ENCODE assay signal across 15 cellular contexts in the genomic region with DNA sequence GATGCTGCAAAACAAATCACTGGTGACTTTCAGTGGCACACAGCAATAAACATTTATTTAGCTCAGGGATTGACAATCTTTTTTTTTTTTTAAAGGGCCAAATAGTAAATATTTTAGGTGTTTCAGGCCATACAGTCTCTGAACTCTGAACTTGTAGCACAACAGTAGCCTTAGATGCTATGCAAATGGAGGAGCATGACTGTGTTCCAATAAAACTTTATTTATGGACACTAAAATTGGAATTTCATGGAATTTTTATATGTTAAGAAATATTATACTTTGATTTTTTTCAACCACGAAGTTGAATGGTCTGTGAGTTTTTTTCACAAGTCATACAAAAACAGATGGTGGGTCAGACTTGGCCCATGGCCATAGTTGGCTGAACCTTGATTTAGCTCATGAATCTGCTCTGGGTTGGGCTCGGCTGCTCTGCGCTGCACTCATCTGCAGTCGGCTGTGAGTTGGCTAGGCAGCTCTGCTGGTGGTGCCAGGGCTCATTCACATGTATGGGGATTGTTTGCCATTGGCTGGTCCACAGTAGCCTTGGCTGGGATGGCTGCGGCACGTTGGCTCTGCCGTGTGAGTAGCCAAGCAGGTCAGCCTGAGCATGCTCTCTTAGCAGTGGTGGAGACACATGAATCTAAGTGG.
DNase-seq lines count a peak whose midpoint lies in the region; ATAC-seq, FAIRE-seq and TF ChIP-seq lines count a peak whose summit lies in the region.
"Had no signal": no experiment of that assay in that cellular context is flagged by ENCODE, and none has a peak within 500 bp of the region (broad histone marks: within the 10 kb centered on the region; RNA-seq: fewer than 3 reads in every experiment).

No MANE protein-coding gene starts in this region.

- H3K9ac ChIP-seq in endothelial cell of umbilical vein (replicated peaks; ENCODE audit: extremely low read depth, insufficient read depth, low read length) (no peak overlapping the region), mesenchymal stem cell (ENCODE audit: low read length) (peak overlapping the region; percentile 76)

- TF ChIP-seq RAD21 in A549 (conservative IDR thresholded peaks at IDR 0.05 in 1 of 2, IDR thresholded peaks at IDR 0.05 in 1 of 2), result no peak

- no peaks in the 10 kb centered on the region for H3K36me3 Mint-ChIP-seq in CD14-positive monocyte

- peak overlapping the region in 1 of 2 experiments; percentile 37 for H3K14ac ChIP-seq in mesenchymal stem cell (ENCODE audit: low read length in 2 of 2)

- CTCF ChIA-PET in A549 (lab: Yijun Ruan, JAX) (interaction anchor here (1.0 to 2.6 kb wide), 4 partner anchors 10 to 67 kb away, joined by 3 to 11 read pairs (median 3); no protein-coding TSS in a partner anchor), Panc1 (lab: Charles Lee) (no interaction called here), endothelial cell of umbilical vein (lab: Charles Lee) (interaction anchor here (1.1 to 2.1 kb wide), 2 partner anchors 10 to 65 kb away, joined by 3 to 5 read pairs; no protein-coding TSS in a partner anchor)

- peaks cover 7% of the 10 kb centered on the region for H3K4me1 Mint-ChIP-seq in CD14-positive monocyte

- no peaks in the 10 kb centered on the region for H4K20me1 ChIP-seq in endothelial cell of umbilical vein (replicated peaks; ENCODE audit: control insufficient read depth, extremely low read depth, insufficient read depth, low read length)

- H4K91ac ChIP-seq in mesenchymal stem cell (ENCODE audit: low read length), result peak overlapping the region; percentile 86

- no peak overlapping the region for H4K8ac ChIP-seq in mesenchymal stem cell (ENCODE audit: low read length)

- H2AFZ ChIP-seq in endothelial cell of umbilical vein (ENCODE audit: low read depth, low read length) (no peak overlapping the region), mesenchymal stem cell (ENCODE audit: low read depth, low read length) (no peak overlapping the region)
- H2AFZ ChIP-seq: GM23338 had no signal

- H3K27me3 ChIP-seq in Panc1 (ENCODE audit: control insufficient read depth, insufficient read depth, low read length) (no peaks in the 10 kb centered on the region), endothelial cell of umbilical vein (ENCODE audit: control insufficient read depth in 2 of 2, insufficient read depth in 2 of 2, low read length in 2 of 2) (no peaks in the 10 kb centered on the region), mesenchymal stem cell (ENCODE audit: control insufficient read depth in 1 of 2, insufficient read depth in 1 of 2, low read length in 2 of 2) (no peaks in the 10 kb centered on the region)
- H3K27me3 ChIP-seq: cardiac muscle cell, SJSA1 had no signal

- ATAC-seq in A549 (no peak), Panc1 (no peak)
- ATAC-seq: GM23338 had no signal

- H3K36me3 ChIP-seq in Panc1 (ENCODE audit: control insufficient read depth, insufficient read depth, low read length), result no peaks in the 10 kb centered on the region
- H3K36me3 ChIP-seq in endothelial cell of umbilical vein (ENCODE audit: control insufficient read depth in 2 of 2, extremely low read depth in 1 of 2, insufficient read depth in 2 of 2, low read length in 2 of 2), result no peaks in the 10 kb centered on the region
- peaks cover 0 to 7% of the 10 kb centered on the region in 2 experiments for H3K36me3 ChIP-seq in mesenchymal stem cell (ENCODE audit: control insufficient read depth in 1 of 2, insufficient read depth in 2 of 2, low read depth in 1 of 2, low read length in 2 of 2)
- H3K36me3 ChIP-seq: cardiac muscle cell, SJSA1 had no signal

- H3K4me3 ChIP-seq in A549, result no peak overlapping the region
- H3K4me3 ChIP-seq in Panc1 (ENCODE audit: low read depth in 2 of 2, low read length in 2 of 2), result no peak overlapping the region
- H3K4me3 ChIP-seq in endothelial cell of umbilical vein (replicated peaks in 1 of 3; ENCODE audit: insufficient read depth in 1 of 3, low read depth in 1 of 3, low read length in 3 of 3), result no peak overlapping the region
- H3K4me3 ChIP-seq in mesenchymal stem cell (ENCODE audit: insufficient read depth in 1 of 2, low read depth in 1 of 2, low read length in 2 of 2), result no peak overlapping the region
- H3K4me3 ChIP-seq: cardiac muscle cell, GM23338, lung, SJSA1 had no signal

- in situ Hi-C loops in Panc1 (cut with HindIII; ENCODE audit: low pct_unique_long_range_greater_than_20kb, low sequenced_read_pairs), result no loop called here

- no peak overlapping the region for H3K4me2 ChIP-seq in A549
- H3K4me2 ChIP-seq in endothelial cell of umbilical vein (ENCODE audit: insufficient read depth, low read length), result no peak overlapping the region
- no peak overlapping the region for H3K4me2 ChIP-seq in mesenchymal stem cell (ENCODE audit: low read length, poor library complexity, severe bottlenecking)
- H3K4me2 ChIP-seq: GM23338 had no signal

- peak overlapping the region; percentile 53 for H2BK15ac ChIP-seq in mesenchymal stem cell (ENCODE audit: low read depth, poor library complexity, severe bottlenecking)

- intact Hi-C loops in Panc1 (cut with micrococcal nuclease; ENCODE audit: unreplicated experiment), result no loop called here
- intact Hi-C loops in endothelial cell of umbilical vein (cut with micrococcal nuclease), result loop anchor here (10.0 kb wide), 1 partner anchor 134 kb away; no protein-coding TSS in a partner anchor
- intact Hi-C loops in CD14-positive monocyte (cut with micrococcal nuclease), result no loop called here

- no peak for TF ChIP-seq POLR2A in A549 (IDR thresholded peaks at IDR 0.05; ENCODE audit: low read length)
- no peak for TF ChIP-seq POLR2A in endothelial cell of umbilical vein (IDR thresholded peaks at IDR 0.05; ENCODE audit: low read depth, low read length)

- H2BK120ac ChIP-seq in mesenchymal stem cell (ENCODE audit: low read depth, low read length), result no peak overlapping the region

- POLR2A ChIA-PET in A549 (lab: Yijun Ruan, JAX), result interaction anchor here (2.1 to 2.5 kb wide), 3 partner anchors 9 to 63 kb away, joined by 4 to 18 read pairs (median 15); no protein-coding TSS in a partner anchor
- POLR2A ChIA-PET in Panc1 (lab: Charles Lee), result no interaction called here
- POLR2A ChIA-PET in endothelial cell of umbilical vein (lab: Charles Lee), result interaction anchor here (1.1 kb wide), 1 partner anchor 10 kb away, joined by 4 read pairs; no protein-coding TSS in a partner anchor

- DNase-seq in A549 (ENCODE audit: low read depth in 1 of 2, low spot score in 1 of 2) (no peak), Panc1 (ENCODE audit: low read depth, low spot score) (no peak), endothelial cell of umbilical vein (ENCODE audit: low read depth, low spot score) (peak; percentile 50), mesenchymal stem cell (no peak), OCI-M1 (lab: John Stamatoyannopoulos, UW) (no peak), CD14-positive monocyte (ENCODE audit: low spot score) (no peak), activated gamma-delta T cell (lab: John Stamatoyannopoulos, UW) (no peak), DMS53 (lab: John Stamatoyannopoulos, UW) (no peak)
- DNase-seq: activated effector memory CD4-positive, alpha-beta T cell treated with Interleukin-2 at 50 U/mL for 16 hours; NCI-H2081 had no signal

- H2BK12ac ChIP-seq in mesenchymal stem cell (ENCODE audit: low read length in 2 of 2), result peak overlapping the region; percentile 88 to 93

- H3K27ac ChIP-seq in A549 (peak overlapping the region; percentile 95 to 99), Panc1 (ENCODE audit: low read length) (peak overlapping the region; percentile 52; the same call in 1 of the 2 replicates), endothelial cell of umbilical vein (ENCODE audit: insufficient read depth, low read depth, low read length) (peak overlapping the region; percentile 92), mesenchymal stem cell (ENCODE audit: low read length, poor library complexity, severe bottlenecking) (peak overlapping the region; percentile 97)
- H3K27ac ChIP-seq: cardiac muscle cell had no signal

- no peak overlapping the region for H3K23ac ChIP-seq in mesenchymal stem cell (ENCODE audit: low read length in 2 of 2)

- dilution Hi-C loops in endothelial cell of umbilical vein (cut with MboI; ENCODE audit: extremely low pct_ligation_motif_present, low sequenced_read_pairs), result no loop called here

- H2BK5ac ChIP-seq in mesenchymal stem cell (ENCODE audit: low read depth, low read length, poor library complexity, severe bottlenecking), result no peak overlapping the region

- no peak overlapping the region for H3K4me3 Mint-ChIP-seq in CD14-positive monocyte
- H3K4me3 Mint-ChIP-seq: GM23338 had no signal

- H3K18ac ChIP-seq in mesenchymal stem cell (ENCODE audit: low read depth in 1 of 2, low read length in 2 of 2), result peak overlapping the region; percentile 72 to 74

- BruUV-seq in Panc1 (replicated peaks; lab: Mats Ljungman, UMichigan), result no TSS peak
- no TSS peak for BruUV-seq in endothelial cell of umbilical vein (replicated peaks; lab: Mats Ljungman, UMichigan)

- H2AK5ac ChIP-seq in mesenchymal stem cell (ENCODE audit: low read length, severe bottlenecking), result peak overlapping the region; percentile 98

- no peaks in the 10 kb centered on the region for H3K79me1 ChIP-seq in mesenchymal stem cell (replicated peaks; ENCODE audit: low read length, poor library complexity, severe bottlenecking)

- H3K79me2 ChIP-seq in endothelial cell of umbilical vein (ENCODE audit: control insufficient read depth, insufficient read depth, low read length), result no peaks in the 10 kb centered on the region

- TF ChIP-seq CTCF in A549 (IDR thresholded peaks at IDR 0.05) (no peak), Panc1 (IDR thresholded peaks at IDR 0.05) (no peak), endothelial cell of umbilical vein (IDR thresholded peaks at IDR 0.05; ENCODE audit: extremely low read depth in 1 of 2, insufficient read depth in 1 of 2, low read depth in 1 of 2, low read length in 2 of 2) (no peak), CD14-positive monocyte (IDR thresholded peaks at IDR 0.05) (no peak)

- H3K9me3 Mint-ChIP-seq in CD14-positive monocyte, result peaks cover 0 to 1% (median 0%) of the 10 kb centered on the region in 7 donors
- H3K9me3 Mint-ChIP-seq: GM23338 had no signal

- H3K9me1 ChIP-seq in endothelial cell of umbilical vein (replicated peaks; ENCODE audit: control insufficient read depth, extremely low read depth, insufficient read depth, low read length), result no peaks in the 10 kb centered on the region

- H3K9me3 ChIP-seq in A549 (peaks cover 6% of the 10 kb centered on the region; the same call in 1 of the 3 replicates), Panc1 (ENCODE audit: control insufficient read depth, insufficient read depth, low read depth, low read length) (no peaks in the 10 kb centered on the region), endothelial cell of umbilical vein (replicated peaks; ENCODE audit: control insufficient read depth, insufficient read depth, low read length) (no peaks in the 10 kb centered on the region), mesenchymal stem cell (ENCODE audit: control insufficient read depth, low read length) (no peaks in the 10 kb centered on the region)
- H3K9me3 ChIP-seq: SJSA1 had no signal

- WGBS in A549 (ENCODE audit: missing lambda C conversion rate), result 88% methylated on average over 5 of the region's 7 CpGs
- WGBS in mesenchymal stem cell, result 94% methylated on average over 7 of the region's 7 CpGs

- no peak for TF ChIP-seq EP300 in A549 (IDR thresholded peaks at IDR 0.05)

- peaks cover 0 to 1% (median 0%) of the 10 kb centered on the region in 3 donors for H3K27me3 Mint-ChIP-seq in CD14-positive monocyte (ENCODE audit: low read depth in 3 of 3)

- FAIRE-seq in A549 (lab: Jason Lieb, UNC) (no peak), endothelial cell of umbilical vein (lab: Jason Lieb, UNC) (no peak)
- FAIRE-seq: D721Med had no signal

- H3K4ac ChIP-seq in mesenchymal stem cell (ENCODE audit: low read depth in 1 of 2, low read length in 2 of 2), result peak overlapping the region in 1 of 2 experiments; percentile 49

- H3K4me1 ChIP-seq in A549 (peaks cover 76% of the 10 kb centered on the region), Panc1 (ENCODE audit: control insufficient read depth, insufficient read depth, low read length) (peaks cover 3% of the 10 kb centered on the region; the same call in 1 of the 2 replicates), endothelial cell of umbilical vein (ENCODE audit: control insufficient read depth, extremely low read depth, insufficient read depth, low read length) (peaks cover 62% of the 10 kb centered on the region), mesenchymal stem cell (ENCODE audit: control insufficient read depth, insufficient read depth, low read depth, low read length) (peaks cover 9% of the 10 kb centered on the region)

- no peak overlapping the region for H3K27ac Mint-ChIP-seq in CD14-positive monocyte
- H3K27ac Mint-ChIP-seq: GM23338 had no signal
